Comparison of ENCODE assay signal across 8 cellular contexts in the genomic region with DNA sequence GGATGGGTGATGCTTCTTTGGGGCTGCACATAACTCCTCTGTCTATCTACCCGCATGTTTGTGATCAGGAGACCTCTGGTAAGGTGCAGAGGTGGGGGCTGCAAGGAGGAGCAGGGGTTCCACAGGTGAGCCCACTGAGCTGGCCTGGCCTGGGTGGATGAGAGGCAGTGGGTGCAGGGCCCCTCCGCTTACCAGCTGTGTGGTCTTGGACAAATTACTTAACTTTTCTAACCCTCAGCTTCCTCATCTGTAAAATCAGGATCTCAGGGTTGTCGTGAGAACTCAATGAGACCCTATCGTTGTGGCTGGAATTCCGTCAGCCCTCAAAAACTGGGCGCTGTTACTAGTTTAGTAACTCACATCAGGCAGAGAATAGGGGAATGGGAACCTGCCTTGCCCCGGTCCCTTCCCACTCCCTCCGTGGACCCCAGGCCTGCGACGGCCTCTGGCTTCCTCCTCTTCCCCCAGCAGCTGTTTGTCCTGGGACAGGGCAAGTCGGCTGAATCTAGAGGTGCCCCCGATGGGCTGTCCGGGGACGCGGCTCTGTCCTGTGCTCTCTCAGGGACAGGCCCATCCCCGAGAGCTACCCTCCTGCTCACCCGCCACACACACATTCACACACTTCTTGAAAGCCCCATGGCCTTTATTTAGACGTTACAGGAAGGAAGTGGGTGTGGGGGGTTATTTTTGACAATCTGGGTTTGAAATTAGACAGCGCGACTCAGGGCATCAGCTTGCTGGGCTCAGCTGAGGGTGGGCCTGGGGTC. TPM values are rescaled to one million over a fixed set of nuclear protein-coding genes. Genes with fewer than 3 reads are reported as not detected.
DNase-seq lines count a peak whose midpoint lies in the region; ATAC-seq and TF ChIP-seq lines count a peak whose summit lies in the region.

No MANE protein-coding gene starts in this region.

- no peaks in the 10 kb centered on the region for H3K9me3 Mint-ChIP-seq in Caco-2 (ENCODE audit: unreplicated experiment)
- H3K9me3 Mint-ChIP-seq in progenitor cell of endocrine pancreas (ENCODE audit: low read depth), result no peaks in the 10 kb centered on the region

- H3K4me1 Mint-ChIP-seq in Caco-2 (ENCODE audit: low read depth, unreplicated experiment), result peaks cover 21% of the 10 kb centered on the region
- peaks cover 17% of the 10 kb centered on the region for H3K4me1 Mint-ChIP-seq in progenitor cell of endocrine pancreas (ENCODE audit: low read depth)

- TF ChIP-seq CTCF in NB4 (IDR thresholded peaks at IDR 0.05; ENCODE audit: low read depth, low read length) (no peak), Caco-2 (IDR thresholded peaks at IDR 0.05; ENCODE audit: insufficient read depth in 1 of 2, low read depth in 1 of 2, low read length in 1 of 2, severe bottlenecking in 1 of 2, unreplicated experiment in 1 of 2) (no peak), progenitor cell of endocrine pancreas (IDR thresholded peaks at IDR 0.05; ENCODE audit: unreplicated experiment) (no peak)

- no peaks in the 10 kb centered on the region for H3K27me3 ChIP-seq in Caco-2 (replicated peaks; ENCODE audit: control insufficient read depth, insufficient read depth, low read length)

- peak overlapping the region; percentile 37; the same call in 1 of the 2 replicates for H3K4me3 ChIP-seq in GM08714 (ENCODE audit: low read length)
- H3K4me3 ChIP-seq in NB4 (ENCODE audit: low read depth, low read length), result peak overlapping the region; percentile 36
- H3K4me3 ChIP-seq in Caco-2 (ENCODE audit: low read depth, low read length), result no peak overlapping the region

- H3K27ac Mint-ChIP-seq in Caco-2 (ENCODE audit: unreplicated experiment) (no peak overlapping the region), progenitor cell of endocrine pancreas (no peak overlapping the region)

- peak; percentile 33 for TF ChIP-seq POLR2A in NB4 (IDR thresholded peaks at IDR 0.05; ENCODE audit: extremely low read depth, insufficient read length)

- H3K4me3 Mint-ChIP-seq in Caco-2 (ENCODE audit: unreplicated experiment), result no peak overlapping the region
- no peak overlapping the region for H3K4me3 Mint-ChIP-seq in progenitor cell of endocrine pancreas (ENCODE audit: low read depth)

- DNase-seq in NB4 (ENCODE audit: low read depth) (peak; percentile 86), activated T-helper 1 cell treated with Interleukin-2 at 50 U/mL for 16 hours (ENCODE audit: low read depth) (peak; percentile 58), left colon (peak; percentile 48 to 51), NCI-H2107 (lab: John Stamatoyannopoulos, UW) (no peak), Caco-2 (no peak), progenitor cell of endocrine pancreas (ENCODE audit: low spot score, unreplicated experiment) (no peak)

- H3K9me3 ChIP-seq in Caco-2, result no peaks in the 10 kb centered on the region

- H3K27me3 Mint-ChIP-seq in Caco-2 (ENCODE audit: insufficient read depth, unreplicated experiment) (no peaks in the 10 kb centered on the region), progenitor cell of endocrine pancreas (no peaks in the 10 kb centered on the region)

- no TSS peak for BruUV-seq in Caco-2 (replicated peaks; lab: Mats Ljungman, UMichigan)

- H3K36me3 Mint-ChIP-seq in Caco-2 (ENCODE audit: insufficient read depth, unreplicated experiment) (peaks cover 23% of the 10 kb centered on the region), progenitor cell of endocrine pancreas (ENCODE audit: insufficient read depth) (peaks cover 9% of the 10 kb centered on the region)

- CTCF ChIA-PET in Caco-2 (lab: Charles Lee), result interaction anchor here (0.9 to 8.6 kb wide), 2 partner anchors 13 to 89 kb away, joined by 3 to 241 read pairs; a partner anchor contains a TSS

- H3K4me1 ChIP-seq in Caco-2, result peaks cover 21% of the 10 kb centered on the region

- POLR2A ChIA-PET in Caco-2 (lab: Charles Lee), result interaction anchor here (9.3 kb wide), 1 partner anchor 13 kb away, joined by 237 read pairs; a partner anchor contains a TSS

- ATAC-seq in GM21723 (IDR thresholded peaks at IDR 0.05; ENCODE audit: unreplicated experiment) (peak; percentile 45), left colon (no peak)

- intact Hi-C loops in left colon (cut with DNase I, micrococcal nuclease), result loop anchor here in 1 of 2 donors (10.0 kb wide), 1 partner anchor 146 kb away; a partner anchor contains a TSS
- intact Hi-C loops in Caco-2 (cut with micrococcal nuclease; ENCODE audit: unreplicated experiment), result no loop called here

- H3K36me3 ChIP-seq in Caco-2 (ENCODE audit: control insufficient read depth, insufficient read depth, low read length), result no peaks in the 10 kb centered on the region

RNA-seq across cellular contexts. Expression of a gene that starts 7.6 kb away (rescaled TPM):
- total RNA-seq in left colon (10 to 100 TPM; 40.0 to 43.9 TPM), Caco-2 (2022) (43.9 and 54.8 TPM in 2 replicates), progenitor cell of endocrine pancreas (65.4 and 70.2 TPM in 2 replicates)

RNA-seq across cellular contexts. Expression of a gene that starts 11.7 kb away (rescaled TPM):
- 100 to 1,000 TPM; 202 to 249 TPM for total RNA-seq in left colon
- 411 and 479 TPM in 2 replicates for total RNA-seq in Caco-2 (2022)
- total RNA-seq in progenitor cell of endocrine pancreas, result 339 and 353 TPM in 2 replicates

RNA-seq across cellular contexts. Expression of a gene that starts 11.9 kb away (rescaled TPM):
- 10 to 100 TPM; 31.6 to 34.1 TPM for total RNA-seq in left colon
- 149 and 161 TPM in 2 replicates for total RNA-seq in Caco-2 (2022)
- 67.9 and 73.1 TPM in 2 replicates for total RNA-seq in progenitor cell of endocrine pancreas

RNA-seq across cellular contexts. Expression of a gene that starts 15.0 kb away (rescaled TPM):
- total RNA-seq in left colon, result 100 to 1,000 TPM; 151 to 168 TPM
- 111 TPM in 2 replicates for total RNA-seq in Caco-2 (2022)
- total RNA-seq in progenitor cell of endocrine pancreas, result 268 and 277 TPM in 2 replicates

RNA-seq across cellular contexts. Expression of a gene that starts 15.2 kb away (rescaled TPM):
- not detected for total RNA-seq in left colon
- total RNA-seq in Caco-2 (2022), result not detected in 2 replicates
- total RNA-seq in progenitor cell of endocrine pancreas, result not detected in 2 replicates

Comparison
In these comparisons a context has a peak if more than half of its experiments do, and no peak if none do; other contexts are left out.
1. DNase-seq: peak in NB4 (single experiment), activated T-helper 1 cell treated with Interleukin-2 at 50 U/mL for 16 hours (single experiment) and left colon (2 of 2); none in NCI-H2107 (single experiment), Caco-2 (0 of 2) and progenitor cell of endocrine pancreas (single experiment).